26 cellular contexts compared by ENCODE assay signal in the genomic region with DNA sequence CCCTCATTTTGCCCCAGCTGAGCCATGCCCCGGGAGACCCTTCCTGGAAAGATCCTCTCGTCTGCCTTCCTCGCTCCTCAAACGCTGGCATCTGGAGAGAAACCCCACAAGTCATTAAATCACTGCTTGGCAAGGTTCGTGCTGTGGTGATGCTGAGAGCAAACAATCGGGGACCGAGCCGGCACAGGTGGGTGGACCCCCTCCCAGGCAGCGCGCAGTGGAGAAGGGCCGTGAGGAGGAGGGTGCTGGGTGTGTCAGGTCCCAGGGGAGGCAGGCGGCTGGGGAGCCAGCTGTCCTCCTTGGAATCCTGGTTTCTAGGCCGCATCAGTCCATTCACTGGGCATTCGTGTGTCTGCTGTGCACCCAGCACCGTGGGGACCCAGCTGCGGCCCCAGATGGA.
"Had no signal": no experiment of that assay in that cellular context is flagged by ENCODE, and none has a peak within 500 bp of the region (broad histone marks: within the 10 kb centered on the region; RNA-seq: fewer than 3 reads in every experiment).

No MANE protein-coding gene starts in this region.

- H3K27me3 Mint-ChIP-seq: activated B cell treated with CpG ODN at 0.5 μM for 24 hours had no signal

- ATAC-seq: activated naive CD4-positive, alpha-beta T cell treated with anti-CD3 and anti-CD28 coated beads, Interleukin-2, amount 50 U/mL, for 72 hours; activated naive CD8-positive, alpha-beta T cell treated with anti-CD3 and anti-CD28 coated beads, Interleukin-2, amount 50 U/mL, for 24 hours; activated T-cell treated with anti-CD3 and anti-CD28 coated beads, Interleukin-2, amount 50 U/mL, for 4 hours; body of pancreas; K562; PC-3 had no signal

- H3K4me3 Mint-ChIP-seq: activated B cell treated with CpG ODN at 0.5 μM for 24 hours; activated CD4-positive, alpha-beta memory T cell treated with anti-CD3 and anti-CD28 coated beads for 36 hours; activated CD4-positive, alpha-beta T cell treated with anti-CD3 and anti-CD28 coated beads, Interleukin-2, amount 10 ng/mL, durations not matched to agents 24 days and 14 days; activated naive CD8-positive, alpha-beta T cell treated with anti-CD3 and anti-CD28 coated beads, Interleukin-2, amount 50 U/mL, for 24 hours; activated T-cell treated with anti-CD3 and anti-CD28 coated beads, Interleukin-2, amount 50 U/mL, for 4 hours had no signal

- H3K9me3 ChIP-seq: ascending aorta, body of pancreas had no signal

- H3K36me3 ChIP-seq: ascending aorta had no signal

- H3K27ac Mint-ChIP-seq: activated B cell treated with CpG ODN at 0.5 μM for 24 hours; activated CD4-positive, alpha-beta memory T cell treated with anti-CD3 and anti-CD28 coated beads for 36 hours; activated CD4-positive, alpha-beta T cell treated with anti-CD3 and anti-CD28 coated beads, Interleukin-2, amount 10 ng/mL, durations not matched to agents 24 days and 14 days; activated naive CD4-positive, alpha-beta T cell treated with anti-CD3 and anti-CD28 coated beads, Interleukin-2, amount 50 U/mL, for 72 hours; activated naive CD8-positive, alpha-beta T cell treated with anti-CD3 and anti-CD28 coated beads, Interleukin-2, amount 50 U/mL, for 24 hours had no signal

- H3K4me1 ChIP-seq: ascending aorta, body of pancreas had no signal

- H3K27me3 ChIP-seq: ascending aorta, body of pancreas had no signal

- H3K4me3 ChIP-seq: ascending aorta, body of pancreas, coronary artery, K562 had no signal

- DNase-seq: activated B cell treated with CpG ODN at 0.5 μM for 24 hours; activated CD4-positive, alpha-beta memory T cell treated with anti-CD3 and anti-CD28 coated beads for 36 hours; activated CD4-positive, alpha-beta T cell treated with anti-CD3 and anti-CD28 coated beads for 1 hour; activated CD4-positive, alpha-beta T cell treated with anti-CD3 and anti-CD28 coated beads, Interleukin-2, amount 10 ng/mL, durations not matched to agents 24 days and 14 days; activated CD8-positive, alpha-beta memory T cell treated with anti-CD3 and anti-CD28 coated beads for 24 hours; activated effector memory CD4-positive, alpha-beta T cell treated with anti-CD3 and anti-CD28 coated beads, Interleukin-2, amount 50 U/mL, for 16 hours; activated naive CD4-positive, alpha-beta T cell treated with Interleukin-2 at 50 U/mL for 16 hours; activated naive CD8-positive, alpha-beta T cell treated with anti-CD3 and anti-CD28 coated beads, Interleukin-2, amount 50 U/mL, for 24 hours; activated T-cell treated with anti-CD3 and anti-CD28 coated beads, Interleukin-2, amount 50 U/mL, for 4 hours; amniotic stem cell; body of pancreas; central memory CD4-positive, alpha-beta T cell; Karpas-422; MM.1S; NCI-H1694; NCI-H2029; NCI-H446; NCI-H748 treated with DMSO at 0.1 percent for 48 hours; PC-3; SHP77; T-helper 2 cell; T1000 had no signal

- H3K36me3 Mint-ChIP-seq: activated CD4-positive, alpha-beta memory T cell treated with anti-CD3 and anti-CD28 coated beads for 36 hours; activated naive CD4-positive, alpha-beta T cell treated with anti-CD3 and anti-CD28 coated beads, Interleukin-2, amount 50 U/mL, for 72 hours had no signal

- H3K27ac ChIP-seq: ascending aorta, body of pancreas, coronary artery had no signal

- H3K4me1 Mint-ChIP-seq: activated B cell treated with CpG ODN at 0.5 μM for 24 hours; activated CD4-positive, alpha-beta T cell treated with anti-CD3 and anti-CD28 coated beads, Interleukin-2, amount 10 ng/mL, durations not matched to agents 24 days and 14 days; activated naive CD8-positive, alpha-beta T cell treated with anti-CD3 and anti-CD28 coated beads, Interleukin-2, amount 50 U/mL, for 24 hours had no signal
